ENCODE assay signal across 24 cellular contexts in genomic region chr2:164438490-164439205, GRCh38.
"Had no signal": no experiment of that assay in that cellular context is flagged by ENCODE, and none has a peak within 500 bp of the region (broad histone marks: within the 10 kb centered on the region; RNA-seq: fewer than 3 reads in every experiment).

No MANE protein-coding gene starts in this region.

- H3K36me3 ChIP-seq: esophagus muscularis mucosa, gastrocnemius medialis, transverse colon, uterus, WERI-Rb-1 had no signal

- FAIRE-seq: colon, small intestine had no signal

- H3K4me3 ChIP-seq: esophagus muscularis mucosa, gastrocnemius medialis, transverse colon, uterus had no signal

- H3K27ac ChIP-seq: esophagus muscularis mucosa, gastrocnemius medialis, transverse colon, uterus, WERI-Rb-1 had no signal

- H3K4me1 ChIP-seq: esophagus muscularis mucosa, gastrocnemius medialis, uterus had no signal

- ATAC-seq: activated naive CD4-positive, alpha-beta T cell treated with anti-CD3 and anti-CD28 coated beads, Interleukin-2, amount 50 U/mL, for 72 hours; activated T-helper 17 cell treated with anti-CD3 and anti-CD28 coated beads, Interleukin-2, amount 50 U/mL, for 72 hours; gastrocnemius medialis; left ventricle myocardium superior; sciatic nerve; stimulated activated naive B cell treated with anti-CD40 and anti-IgM and Interleukin-4, amounts not matched to agents 10 μg/mL and 1 μg/mL and 100 μg/mL, for 72 hours had no signal

- H3K27me3 ChIP-seq: esophagus muscularis mucosa, gastrocnemius medialis, transverse colon, uterus had no signal

- DNase-seq: activated CD4-positive, alpha-beta T cell treated with anti-CD3 and anti-CD28 coated beads for 1 hour; activated CD4-positive, alpha-beta T cell treated with anti-CD3 and anti-CD28 coated beads, Interleukin-2, amount 50 U/mL, for 1 hour; activated CD8-positive, alpha-beta memory T cell treated with anti-CD3 and anti-CD28 coated beads for 24 hours; activated CD8-positive, alpha-beta memory T cell treated with anti-CD3 and anti-CD28 coated beads, Interleukin-2, amount 50 U/mL, for 4 hours; activated T-cell treated with anti-CD3 and anti-CD28 coated beads, Interleukin-2, amount 50 U/mL, for 24 hours; aorta; central memory CD4-positive, alpha-beta T cell; effector memory CD4-positive, alpha-beta T cell; gastrocnemius medialis; hippocampal formation; left ventricle myocardium superior; mammary epithelial cell; nucleus accumbens; small intestine; stimulated activated CD8-positive, alpha-beta memory T cell treated with anti-CD3 and anti-CD28 coated beads, Interleukin-4, amount 100 ng/mL, for 48 hours; stimulated activated naive B cell treated with anti-CD40 and anti-IgM and Interleukin-4, amounts not matched to agents 10 μg/mL and 1 μg/mL and 100 μg/mL, for 72 hours; transverse colon; uterus; WERI-Rb-1 had no signal

- H3K9me3 ChIP-seq: esophagus muscularis mucosa, gastrocnemius medialis, transverse colon, uterus had no signal
